24 cellular contexts compared by ENCODE assay signal in the genomic region with DNA sequence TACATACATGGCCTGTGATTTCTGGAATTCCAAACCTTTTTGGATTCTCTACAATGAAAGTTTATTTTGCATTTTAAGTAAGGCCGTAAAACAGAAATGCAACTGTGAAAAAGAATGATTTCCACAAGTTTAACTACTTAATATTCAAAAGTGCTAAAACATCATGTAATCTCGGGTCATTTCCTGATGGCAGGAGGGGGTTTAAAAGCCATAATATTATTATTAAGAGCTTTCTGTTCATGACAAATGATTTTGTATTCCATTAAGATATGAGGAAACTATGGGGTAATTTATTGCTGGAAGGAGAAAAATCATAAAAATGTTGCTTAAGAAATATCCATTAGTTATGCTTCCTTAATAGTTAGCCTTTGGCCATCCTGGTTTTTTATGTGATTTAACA.
"Had no signal": no experiment of that assay in that cellular context is flagged by ENCODE, and none has a peak within 500 bp of the region (broad histone marks: within the 10 kb centered on the region; RNA-seq: fewer than 3 reads in every experiment).

No MANE protein-coding gene starts in this region.

- H3K27ac ChIP-seq: colonic mucosa, coronary artery, dorsolateral prefrontal cortex, epithelial cell of prostate, esophagus muscularis mucosa, esophagus squamous epithelium, foreskin keratinocyte, gastroesophageal sphincter, heart left ventricle, heart right ventricle had no signal

- H3K4me3 Mint-ChIP-seq: dendritic cell treated with granulocyte-macrophage colony-stimulating factor and Interleukin-4, amounts not matched to agents 40 ng/mL and 50 ng/mL, for 4 days; endodermal cell had no signal

- H3K36me3 ChIP-seq: colonic mucosa, esophagus muscularis mucosa, esophagus squamous epithelium, gastrocnemius medialis, gastroesophageal sphincter, heart left ventricle, heart right ventricle had no signal

- ATAC-seq: esophagus mucosa, foreskin keratinocyte, gastrocnemius medialis, gastroesophageal sphincter, heart left ventricle, heart right ventricle had no signal

- H3K4me3 ChIP-seq: colonic mucosa, coronary artery, dorsolateral prefrontal cortex, esophagus muscularis mucosa, esophagus squamous epithelium, gastrocnemius medialis, gastroesophageal sphincter, heart left ventricle, heart right ventricle had no signal

- H3K9me3 ChIP-seq: colonic mucosa, esophagus muscularis mucosa, esophagus squamous epithelium, gastrocnemius medialis, gastroesophageal sphincter had no signal

- H3K27me3 ChIP-seq: colonic mucosa, foreskin keratinocyte, gastrocnemius medialis, heart left ventricle, heart right ventricle had no signal

- H3K4me1 ChIP-seq: colonic mucosa, esophagus muscularis mucosa had no signal

- H3K27ac Mint-ChIP-seq: dendritic cell treated with granulocyte-macrophage colony-stimulating factor and Interleukin-4, amounts not matched to agents 40 ng/mL and 50 ng/mL, for 4 days; endodermal cell had no signal

- DNase-seq: colonic mucosa; cortex of kidney; dermis blood vessel endothelial cell; dorsolateral prefrontal cortex; effector CD4-positive, alpha-beta T cell; effector CD8-positive, alpha-beta T cell; effector memory CD4-positive, alpha-beta T cell; endodermal cell; erythroblast; esophagus squamous epithelium; foreskin fibroblast; foreskin keratinocyte; foreskin melanocyte; gastrocnemius medialis; glutamatergic neuron; head of caudate nucleus; heart left ventricle; heart right ventricle had no signal

- H3K9me3 Mint-ChIP-seq: endodermal cell had no signal
